Comparison of ENCODE assay signal across 19 cellular contexts in genomic region chr4:79201976-79202375, GRCh38.
"Had no signal": no experiment of that assay in that cellular context is flagged by ENCODE, and none has a peak within 500 bp of the region (broad histone marks: within the 10 kb centered on the region; RNA-seq: fewer than 3 reads in every experiment).

No MANE protein-coding gene starts in this region.

- DNase-seq: activated CD4-positive, alpha-beta memory T cell treated with anti-CD3 and anti-CD28 coated beads for 36 hours; activated CD4-positive, alpha-beta T cell treated with anti-CD3 and anti-CD28 coated beads for 36 hours; activated naive CD4-positive, alpha-beta T cell; activated naive CD8-positive, alpha-beta T cell treated with anti-CD3 and anti-CD28 coated beads for 36 hours; activated T-cell treated with anti-CD3 and anti-CD28 coated beads, Interleukin-2, amount 50 U/mL, for 1 hour; amygdala; body of pancreas; effector memory CD8-positive, alpha-beta T cell; foreskin fibroblast; hypothalamus; left ventricle myocardium superior; right cardiac atrium; stimulated activated CD4-positive, alpha-beta T cell treated with anti-CD3 and anti-CD28 coated beads, Interleukin-2, amount 100 ng/mL, for 48 hours had no signal

- H3K27ac ChIP-seq: body of pancreas, prostate gland, tibial nerve had no signal

- H3K36me3 ChIP-seq: prostate gland, tibial nerve had no signal

- ATAC-seq: activated CD4-positive, alpha-beta T cell treated with anti-CD3 and anti-CD28 coated beads for 36 hours; activated T-helper 17 cell treated with anti-CD3 and anti-CD28 coated beads, Interleukin-2, amount 50 U/mL, for 72 hours; body of pancreas; effector memory CD8-positive, alpha-beta T cell; left ventricle myocardium superior; right cardiac atrium had no signal

- H3K9me3 ChIP-seq: body of pancreas, prostate gland had no signal

- FAIRE-seq: keratinocyte, TTC549, urothelium cell line had no signal

- H3K4me3 ChIP-seq: body of pancreas, prostate gland, tibial nerve had no signal

- H3K4me1 ChIP-seq: body of pancreas, prostate gland, tibial nerve had no signal
